1 cellular context compared by ENCODE assay signal in the genomic region with DNA sequence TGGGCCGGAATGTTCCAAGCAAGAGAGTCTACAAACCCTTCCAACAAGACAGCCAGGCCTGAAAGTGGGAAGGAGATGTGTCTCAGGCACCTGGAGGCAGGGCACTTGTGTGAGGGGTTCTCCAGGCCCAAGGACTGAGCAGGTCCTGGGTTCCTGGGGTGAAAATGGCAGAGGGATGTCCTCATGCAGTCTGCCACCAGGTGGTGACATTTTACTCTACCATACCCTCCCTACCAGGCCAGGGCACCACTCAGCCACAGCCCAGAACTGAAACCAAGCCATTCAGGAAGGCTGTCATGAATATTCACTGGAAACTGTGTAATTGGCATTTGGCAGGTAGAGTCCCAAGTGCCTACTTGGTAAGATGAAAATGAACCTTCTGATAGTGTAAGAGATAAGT.
TF ChIP-seq lines count a peak whose summit lies in the region.

No MANE protein-coding gene starts in this region.

TF ChIP-seq in HepG2, 621 proteins besides CTCF, POLR2A, EP300 and RAD21 (continued from another document):
- TF ChIP-seq, protein P1, sequence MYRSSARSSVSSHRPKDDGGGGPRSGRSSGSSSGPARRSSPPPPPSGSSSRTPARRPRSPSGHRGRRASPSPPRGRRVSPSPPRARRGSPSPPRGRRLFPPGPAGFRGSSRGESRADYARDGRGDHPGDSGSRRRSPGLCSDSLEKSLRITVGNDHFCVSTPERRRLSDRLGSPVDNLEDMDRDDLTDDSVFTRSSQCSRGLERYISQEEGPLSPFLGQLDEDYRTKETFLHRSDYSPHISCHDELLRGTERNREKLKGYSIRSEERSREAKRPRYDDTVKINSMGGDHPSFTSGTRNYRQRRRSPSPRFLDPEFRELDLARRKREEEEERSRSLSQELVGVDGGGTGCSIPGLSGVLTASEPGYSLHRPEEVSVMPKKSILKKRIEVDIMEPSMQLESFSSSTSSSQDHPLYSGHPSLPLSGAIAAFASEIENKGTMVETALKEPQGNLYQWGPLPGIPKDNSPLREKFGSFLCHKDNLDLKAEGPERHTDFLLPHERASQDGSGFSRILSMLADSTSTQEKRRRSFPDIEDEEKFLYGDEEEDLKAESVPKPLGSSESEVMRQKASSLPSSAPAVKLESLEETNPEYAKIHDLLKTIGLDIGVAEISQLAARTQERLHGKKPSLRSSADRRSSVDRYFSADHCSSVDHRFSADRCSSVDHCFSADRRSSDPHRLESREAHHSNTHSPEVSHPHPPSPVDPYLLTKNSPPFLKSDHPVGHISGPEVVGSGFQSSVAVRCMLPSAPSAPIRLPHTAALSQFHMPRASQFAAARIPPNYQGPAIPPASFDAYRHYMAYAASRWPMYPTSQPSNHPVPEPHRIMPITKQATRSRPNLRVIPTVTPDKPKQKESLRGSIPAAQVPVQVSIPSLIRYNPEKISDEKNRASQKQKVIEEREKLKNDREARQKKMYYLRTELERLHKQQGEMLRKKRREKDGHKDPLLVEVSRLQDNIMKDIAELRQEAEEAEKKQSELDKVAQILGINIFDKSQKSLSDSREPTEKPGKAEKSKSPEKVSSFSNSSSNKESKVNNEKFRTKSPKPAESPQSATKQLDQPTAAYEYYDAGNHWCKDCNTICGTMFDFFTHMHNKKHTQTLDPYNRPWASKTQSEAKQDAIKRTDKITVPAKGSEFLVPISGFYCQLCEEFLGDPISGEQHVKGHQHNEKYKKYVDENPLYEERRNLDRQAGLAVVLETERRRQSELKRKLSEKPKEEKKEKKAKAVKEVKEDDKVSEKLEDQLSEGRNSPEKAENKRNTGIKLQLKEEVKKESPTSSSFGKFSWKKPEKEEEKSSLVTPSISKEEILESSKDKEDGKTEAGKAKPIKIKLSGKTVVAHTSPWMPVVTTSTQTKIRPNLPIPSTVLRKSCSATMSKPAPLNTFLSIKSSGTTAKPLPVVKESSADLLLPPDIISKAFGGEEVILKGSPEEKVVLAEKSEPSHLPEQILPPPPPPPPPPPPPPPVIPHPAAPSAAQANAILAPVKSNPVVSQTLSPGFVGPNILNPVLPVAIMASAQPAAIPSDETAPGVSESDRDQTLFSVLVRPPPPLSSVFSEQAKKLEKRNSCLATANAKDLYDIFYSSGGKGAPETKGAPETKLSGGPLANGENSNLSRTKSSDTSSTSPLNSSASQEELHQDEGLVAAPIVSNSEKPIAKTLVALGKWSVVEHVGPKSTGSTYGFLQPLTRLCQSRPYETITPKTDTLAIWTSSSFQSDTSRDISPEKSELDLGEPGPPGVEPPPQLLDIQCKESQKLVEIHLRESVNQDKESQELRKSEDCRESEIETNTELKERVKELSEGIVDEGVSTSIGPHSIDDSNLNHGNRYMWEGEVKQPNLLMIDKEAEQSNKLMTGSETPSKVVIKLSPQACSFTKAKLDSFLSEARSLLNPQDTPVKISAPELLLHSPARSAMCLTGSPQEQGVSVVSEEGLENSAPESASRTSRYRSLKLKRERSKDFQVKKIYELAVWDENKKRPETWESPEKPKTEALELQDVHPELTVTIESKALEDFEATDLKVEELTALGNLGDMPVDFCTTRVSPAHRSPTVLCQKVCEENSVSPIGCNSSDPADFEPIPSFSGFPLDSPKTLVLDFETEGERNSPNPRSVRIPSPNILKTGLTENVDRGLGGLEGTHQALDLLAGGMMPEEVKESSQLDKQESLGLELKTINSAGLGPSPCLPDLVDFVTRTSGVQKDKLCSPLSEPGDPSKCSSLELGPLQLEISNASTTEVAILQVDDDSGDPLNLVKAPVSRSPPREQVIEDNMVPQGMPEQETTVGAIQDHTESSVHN (CRISPR knock-in tag; IDR thresholded peaks at IDR 0.05) = no peak
- TF ChIP-seq ZSCAN22 (CRISPR knock-in tag; IDR thresholded peaks at IDR 0.05) (no peak), REL (CRISPR knock-in tag; conservative IDR thresholded peaks at IDR 0.05) (no peak), NFE2L1 (CRISPR knock-in tag; IDR thresholded peaks at IDR 0.05; ENCODE audit: borderline replicate concordance) (no peak), ZNF263 (CRISPR knock-in tag; IDR thresholded peaks at IDR 0.05) (no peak)
- TF ChIP-seq, protein P2, sequence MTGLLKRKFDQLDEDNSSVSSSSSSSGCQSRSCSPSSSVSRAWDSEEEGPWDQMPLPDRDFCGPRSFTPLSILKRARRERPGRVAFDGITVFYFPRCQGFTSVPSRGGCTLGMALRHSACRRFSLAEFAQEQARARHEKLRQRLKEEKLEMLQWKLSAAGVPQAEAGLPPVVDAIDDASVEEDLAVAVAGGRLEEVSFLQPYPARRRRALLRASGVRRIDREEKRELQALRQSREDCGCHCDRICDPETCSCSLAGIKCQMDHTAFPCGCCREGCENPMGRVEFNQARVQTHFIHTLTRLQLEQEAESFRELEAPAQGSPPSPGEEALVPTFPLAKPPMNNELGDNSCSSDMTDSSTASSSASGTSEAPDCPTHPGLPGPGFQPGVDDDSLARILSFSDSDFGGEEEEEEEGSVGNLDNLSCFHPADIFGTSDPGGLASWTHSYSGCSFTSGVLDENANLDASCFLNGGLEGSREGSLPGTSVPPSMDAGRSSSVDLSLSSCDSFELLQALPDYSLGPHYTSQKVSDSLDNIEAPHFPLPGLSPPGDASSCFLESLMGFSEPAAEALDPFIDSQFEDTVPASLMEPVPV (CRISPR knock-in tag; IDR thresholded peaks at IDR 0.05) = no peak
- TF ChIP-seq, protein P3, sequence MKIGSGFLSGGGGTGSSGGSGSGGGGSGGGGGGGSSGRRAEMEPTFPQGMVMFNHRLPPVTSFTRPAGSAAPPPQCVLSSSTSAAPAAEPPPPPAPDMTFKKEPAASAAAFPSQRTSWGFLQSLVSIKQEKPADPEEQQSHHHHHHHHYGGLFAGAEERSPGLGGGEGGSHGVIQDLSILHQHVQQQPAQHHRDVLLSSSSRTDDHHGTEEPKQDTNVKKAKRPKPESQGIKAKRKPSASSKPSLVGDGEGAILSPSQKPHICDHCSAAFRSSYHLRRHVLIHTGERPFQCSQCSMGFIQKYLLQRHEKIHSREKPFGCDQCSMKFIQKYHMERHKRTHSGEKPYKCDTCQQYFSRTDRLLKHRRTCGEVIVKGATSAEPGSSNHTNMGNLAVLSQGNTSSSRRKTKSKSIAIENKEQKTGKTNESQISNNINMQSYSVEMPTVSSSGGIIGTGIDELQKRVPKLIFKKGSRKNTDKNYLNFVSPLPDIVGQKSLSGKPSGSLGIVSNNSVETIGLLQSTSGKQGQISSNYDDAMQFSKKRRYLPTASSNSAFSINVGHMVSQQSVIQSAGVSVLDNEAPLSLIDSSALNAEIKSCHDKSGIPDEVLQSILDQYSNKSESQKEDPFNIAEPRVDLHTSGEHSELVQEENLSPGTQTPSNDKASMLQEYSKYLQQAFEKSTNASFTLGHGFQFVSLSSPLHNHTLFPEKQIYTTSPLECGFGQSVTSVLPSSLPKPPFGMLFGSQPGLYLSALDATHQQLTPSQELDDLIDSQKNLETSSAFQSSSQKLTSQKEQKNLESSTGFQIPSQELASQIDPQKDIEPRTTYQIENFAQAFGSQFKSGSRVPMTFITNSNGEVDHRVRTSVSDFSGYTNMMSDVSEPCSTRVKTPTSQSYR (CRISPR knock-in tag; IDR thresholded peaks at IDR 0.05; ENCODE audit: borderline replicate concordance) = no peak
- TF ChIP-seq, protein P4, sequence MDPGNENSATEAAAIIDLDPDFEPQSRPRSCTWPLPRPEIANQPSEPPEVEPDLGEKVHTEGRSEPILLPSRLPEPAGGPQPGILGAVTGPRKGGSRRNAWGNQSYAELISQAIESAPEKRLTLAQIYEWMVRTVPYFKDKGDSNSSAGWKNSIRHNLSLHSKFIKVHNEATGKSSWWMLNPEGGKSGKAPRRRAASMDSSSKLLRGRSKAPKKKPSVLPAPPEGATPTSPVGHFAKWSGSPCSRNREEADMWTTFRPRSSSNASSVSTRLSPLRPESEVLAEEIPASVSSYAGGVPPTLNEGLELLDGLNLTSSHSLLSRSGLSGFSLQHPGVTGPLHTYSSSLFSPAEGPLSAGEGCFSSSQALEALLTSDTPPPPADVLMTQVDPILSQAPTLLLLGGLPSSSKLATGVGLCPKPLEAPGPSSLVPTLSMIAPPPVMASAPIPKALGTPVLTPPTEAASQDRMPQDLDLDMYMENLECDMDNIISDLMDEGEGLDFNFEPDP (CRISPR knock-in tag; conservative IDR thresholded peaks at IDR 0.05) = no peak
